8 cellular contexts compared by ENCODE assay signal in genomic region chr3:4426782-4427344, GRCh38. TPM values are rescaled to one million over a fixed set of nuclear protein-coding genes. Genes with fewer than 3 reads are reported as not detected.
DNase-seq lines count a peak whose midpoint lies in the region; ATAC-seq, FAIRE-seq and TF ChIP-seq lines count a peak whose summit lies in the region.

No MANE protein-coding gene starts in this region.

- peak overlapping the region; percentile 43 for H3K4me2 ChIP-seq in PC-9

- intact Hi-C loops in PC-9 (cut with micrococcal nuclease; ENCODE audit: unreplicated experiment): no loop called here
- intact Hi-C loops in kidney (cut with DNase I): no loop called here

- TF ChIP-seq CTCF in PC-9 (conservative IDR thresholded peaks at IDR 0.05): no peak
- TF ChIP-seq CTCF in kidney (IDR thresholded peaks at IDR 0.05; ENCODE audit: borderline replicate concordance, extremely low read depth, insufficient read depth): no peak

- no peaks in the 10 kb centered on the region for H3K27me3 ChIP-seq in PC-9 (ENCODE audit: insufficient read depth, low read depth)

- H3K4me3 ChIP-seq in PC-9 (no peak overlapping the region), kidney (ENCODE audit: low read length in 2 of 2) (no peak overlapping the region)

- H3K27ac ChIP-seq in PC-9 (peak overlapping the region; percentile 39; the same call in 1 of the 2 replicates), kidney (ENCODE audit: low read depth in 2 of 2, low read length in 2 of 2) (no peak overlapping the region)

- POLR2A ChIA-PET in PC-9 (lab: Charles Lee; ENCODE audit: unreplicated experiment): interaction anchor here (0.7 kb wide), 1 partner anchor 72 kb away, joined by 4 read pairs; no protein-coding TSS in a partner anchor

- no peaks in the 10 kb centered on the region for H3K79me2 ChIP-seq in PC-9 (ENCODE audit: low read depth)

- H4K20me1 ChIP-seq in PC-9 (ENCODE audit: insufficient read depth): no peaks in the 10 kb centered on the region

- CTCF ChIA-PET in PC-9 (lab: Charles Lee): no interaction called here

- H3F3A ChIP-seq in PC-9 (ENCODE audit: insufficient read depth, low read depth): peaks cover 15% of the 10 kb centered on the region; the same call in 1 of the 2 replicates

- BruUV-seq in PC-9 (replicated peaks; lab: Mats Ljungman, UMichigan): no TSS peak

- H3K4me1 ChIP-seq in PC-9 (replicated peaks; ENCODE audit: insufficient read depth) (peaks cover 23% of the 10 kb centered on the region), kidney (ENCODE audit: control insufficient read depth in 1 of 2, insufficient read depth in 1 of 2, low read depth in 1 of 2, low read length in 2 of 2) (peaks cover 3% of the 10 kb centered on the region in 2 donors)

- H3K9me2 ChIP-seq in PC-9 (ENCODE audit: insufficient read depth): no peaks in the 10 kb centered on the region

- H3K36me3 ChIP-seq in PC-9 (ENCODE audit: low read depth) (no peaks in the 10 kb centered on the region), kidney (ENCODE audit: control insufficient read depth in 1 of 2, insufficient read depth in 2 of 2, low read length in 2 of 2) (no peaks in the 10 kb centered on the region)

- H2AFZ ChIP-seq in PC-9: no peak overlapping the region

- no peak for FAIRE-seq in kidney (lab: Jason Lieb, UNC)

- H3K9ac ChIP-seq in kidney (ENCODE audit: low read length in 2 of 2): no peak overlapping the region

- peak; percentile 94 for ATAC-seq in HG02678 (IDR thresholded peaks at IDR 0.05; ENCODE audit: unreplicated experiment)

- DNase-seq in SIG-M5 treated with dmso at 0.1 percent for 504 hours (lab: John Stamatoyannopoulos, UW; ENCODE audit: unreplicated experiment): peak; percentile 54
- DNase-seq in SIG-M5 (lab: John Stamatoyannopoulos, UW): no peak
- DNase-seq in PC-9: peak; percentile 39 to 80
- peak; percentile 90 for DNase-seq in iris pigment epithelial cell (ENCODE audit: low read depth)
- no peak for DNase-seq in kidney
- no peak for DNase-seq in stimulated activated naive CD4-positive, alpha-beta T cell (lab: John Stamatoyannopoulos, UW)
- no peak for DNase-seq in GM19240 (ENCODE audit: insufficient read length, low spot score)

- H3K9me3 ChIP-seq in PC-9 (ENCODE audit: insufficient read depth, low read depth): no peaks in the 10 kb centered on the region
- peaks cover 1 to 3% of the 10 kb centered on the region in 2 donors for H3K9me3 ChIP-seq in kidney (ENCODE audit: control insufficient read depth in 1 of 2, low read length in 2 of 2)

RNA-seq across cellular contexts. Expression of gene SUMF1, which starts 40.2 kb away (rescaled TPM):
- 41.6 and 50.9 TPM in 2 replicates for total RNA-seq in PC-9 (2021)
- 50.1 TPM for total RNA-seq in kidney
- 50.6 TPM for polyA plus RNA-seq in kidney (ENCODE audit: insufficient read depth, low read depth, low replicate concordance)

Comparison
In these comparisons a context has a peak if more than half of its experiments do, and no peak if none do; other contexts are left out.
1. DNase-seq: peak in SIG-M5 treated with dmso at 0.1 percent for 504 hours (single experiment), PC-9 (2 of 2) and iris pigment epithelial cell (single experiment); none in SIG-M5 (single experiment), kidney (single experiment), stimulated activated naive CD4-positive, alpha-beta T cell (0 of 6) and GM19240 (single experiment).